ENCODE assay signal across 1 cellular context in the genomic region with DNA sequence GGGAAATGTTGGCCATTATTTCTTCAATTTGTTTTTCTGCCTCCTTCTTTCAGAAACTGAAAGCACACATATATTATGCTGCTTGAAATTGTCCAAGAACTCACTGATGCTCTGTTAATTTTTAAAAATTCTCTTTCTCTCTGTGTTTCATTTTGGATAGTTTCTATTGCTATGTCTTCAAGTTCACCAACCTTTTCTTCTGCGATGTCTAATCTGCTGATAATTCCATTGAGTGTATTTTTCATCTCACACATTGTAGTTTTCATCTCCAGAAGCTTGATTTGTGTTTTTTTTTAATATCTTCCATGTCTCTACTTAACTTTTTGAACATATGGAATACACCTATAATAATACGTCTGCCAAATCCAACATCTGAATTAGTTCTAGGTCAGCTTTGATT.
TF ChIP-seq lines count a peak whose summit lies in the region.

No MANE protein-coding gene starts in this region.

TF ChIP-seq in K562, 482 proteins besides CTCF, POLR2A, EP300 and RAD21 (continued from another document):
- TF ChIP-seq, protein P1, sequence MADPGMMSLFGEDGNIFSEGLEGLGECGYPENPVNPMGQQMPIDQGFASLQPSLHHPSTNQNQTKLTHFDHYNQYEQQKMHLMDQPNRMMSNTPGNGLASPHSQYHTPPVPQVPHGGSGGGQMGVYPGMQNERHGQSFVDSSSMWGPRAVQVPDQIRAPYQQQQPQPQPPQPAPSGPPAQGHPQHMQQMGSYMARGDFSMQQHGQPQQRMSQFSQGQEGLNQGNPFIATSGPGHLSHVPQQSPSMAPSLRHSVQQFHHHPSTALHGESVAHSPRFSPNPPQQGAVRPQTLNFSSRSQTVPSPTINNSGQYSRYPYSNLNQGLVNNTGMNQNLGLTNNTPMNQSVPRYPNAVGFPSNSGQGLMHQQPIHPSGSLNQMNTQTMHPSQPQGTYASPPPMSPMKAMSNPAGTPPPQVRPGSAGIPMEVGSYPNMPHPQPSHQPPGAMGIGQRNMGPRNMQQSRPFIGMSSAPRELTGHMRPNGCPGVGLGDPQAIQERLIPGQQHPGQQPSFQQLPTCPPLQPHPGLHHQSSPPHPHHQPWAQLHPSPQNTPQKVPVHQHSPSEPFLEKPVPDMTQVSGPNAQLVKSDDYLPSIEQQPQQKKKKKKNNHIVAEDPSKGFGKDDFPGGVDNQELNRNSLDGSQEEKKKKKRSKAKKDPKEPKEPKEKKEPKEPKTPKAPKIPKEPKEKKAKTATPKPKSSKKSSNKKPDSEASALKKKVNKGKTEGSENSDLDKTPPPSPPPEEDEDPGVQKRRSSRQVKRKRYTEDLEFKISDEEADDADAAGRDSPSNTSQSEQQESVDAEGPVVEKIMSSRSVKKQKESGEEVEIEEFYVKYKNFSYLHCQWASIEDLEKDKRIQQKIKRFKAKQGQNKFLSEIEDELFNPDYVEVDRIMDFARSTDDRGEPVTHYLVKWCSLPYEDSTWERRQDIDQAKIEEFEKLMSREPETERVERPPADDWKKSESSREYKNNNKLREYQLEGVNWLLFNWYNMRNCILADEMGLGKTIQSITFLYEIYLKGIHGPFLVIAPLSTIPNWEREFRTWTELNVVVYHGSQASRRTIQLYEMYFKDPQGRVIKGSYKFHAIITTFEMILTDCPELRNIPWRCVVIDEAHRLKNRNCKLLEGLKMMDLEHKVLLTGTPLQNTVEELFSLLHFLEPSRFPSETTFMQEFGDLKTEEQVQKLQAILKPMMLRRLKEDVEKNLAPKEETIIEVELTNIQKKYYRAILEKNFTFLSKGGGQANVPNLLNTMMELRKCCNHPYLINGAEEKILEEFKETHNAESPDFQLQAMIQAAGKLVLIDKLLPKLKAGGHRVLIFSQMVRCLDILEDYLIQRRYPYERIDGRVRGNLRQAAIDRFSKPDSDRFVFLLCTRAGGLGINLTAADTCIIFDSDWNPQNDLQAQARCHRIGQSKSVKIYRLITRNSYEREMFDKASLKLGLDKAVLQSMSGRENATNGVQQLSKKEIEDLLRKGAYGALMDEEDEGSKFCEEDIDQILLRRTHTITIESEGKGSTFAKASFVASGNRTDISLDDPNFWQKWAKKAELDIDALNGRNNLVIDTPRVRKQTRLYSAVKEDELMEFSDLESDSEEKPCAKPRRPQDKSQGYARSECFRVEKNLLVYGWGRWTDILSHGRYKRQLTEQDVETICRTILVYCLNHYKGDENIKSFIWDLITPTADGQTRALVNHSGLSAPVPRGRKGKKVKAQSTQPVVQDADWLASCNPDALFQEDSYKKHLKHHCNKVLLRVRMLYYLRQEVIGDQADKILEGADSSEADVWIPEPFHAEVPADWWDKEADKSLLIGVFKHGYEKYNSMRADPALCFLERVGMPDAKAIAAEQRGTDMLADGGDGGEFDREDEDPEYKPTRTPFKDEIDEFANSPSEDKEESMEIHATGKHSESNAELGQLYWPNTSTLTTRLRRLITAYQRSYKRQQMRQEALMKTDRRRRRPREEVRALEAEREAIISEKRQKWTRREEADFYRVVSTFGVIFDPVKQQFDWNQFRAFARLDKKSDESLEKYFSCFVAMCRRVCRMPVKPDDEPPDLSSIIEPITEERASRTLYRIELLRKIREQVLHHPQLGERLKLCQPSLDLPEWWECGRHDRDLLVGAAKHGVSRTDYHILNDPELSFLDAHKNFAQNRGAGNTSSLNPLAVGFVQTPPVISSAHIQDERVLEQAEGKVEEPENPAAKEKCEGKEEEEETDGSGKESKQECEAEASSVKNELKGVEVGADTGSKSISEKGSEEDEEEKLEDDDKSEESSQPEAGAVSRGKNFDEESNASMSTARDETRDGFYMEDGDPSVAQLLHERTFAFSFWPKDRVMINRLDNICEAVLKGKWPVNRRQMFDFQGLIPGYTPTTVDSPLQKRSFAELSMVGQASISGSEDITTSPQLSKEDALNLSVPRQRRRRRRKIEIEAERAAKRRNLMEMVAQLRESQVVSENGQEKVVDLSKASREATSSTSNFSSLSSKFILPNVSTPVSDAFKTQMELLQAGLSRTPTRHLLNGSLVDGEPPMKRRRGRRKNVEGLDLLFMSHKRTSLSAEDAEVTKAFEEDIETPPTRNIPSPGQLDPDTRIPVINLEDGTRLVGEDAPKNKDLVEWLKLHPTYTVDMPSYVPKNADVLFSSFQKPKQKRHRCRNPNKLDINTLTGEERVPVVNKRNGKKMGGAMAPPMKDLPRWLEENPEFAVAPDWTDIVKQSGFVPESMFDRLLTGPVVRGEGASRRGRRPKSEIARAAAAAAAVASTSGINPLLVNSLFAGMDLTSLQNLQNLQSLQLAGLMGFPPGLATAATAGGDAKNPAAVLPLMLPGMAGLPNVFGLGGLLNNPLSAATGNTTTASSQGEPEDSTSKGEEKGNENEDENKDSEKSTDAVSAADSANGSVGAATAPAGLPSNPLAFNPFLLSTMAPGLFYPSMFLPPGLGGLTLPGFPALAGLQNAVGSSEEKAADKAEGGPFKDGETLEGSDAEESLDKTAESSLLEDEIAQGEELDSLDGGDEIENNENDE (IDR thresholded peaks at IDR 0.05; ENCODE audit: low read depth, low read length), result no peak
- no peak for TF ChIP-seq SIRT6 (IDR thresholded peaks at IDR 0.05; ENCODE audit: low read depth, low read length)
- TF ChIP-seq RBM14 (IDR thresholded peaks at IDR 0.05; ENCODE audit: borderline replicate concordance, insufficient read depth, low read depth, low read length), result no peak
- no peak for TF ChIP-seq ZNF551 (CRISPR knock-in tag; IDR thresholded peaks at IDR 0.05)
- no peak for TF ChIP-seq MAFG (tag; conservative IDR thresholded peaks at IDR 0.05)
- TF ChIP-seq TRIM28 (IDR thresholded peaks at IDR 0.05), result 0 out of 2 replicates have a peak, but pooled peaks have one; percentile 59
- TF ChIP-seq SLC30A9 (CRISPR knock-in tag; IDR thresholded peaks at IDR 0.05), result no peak
- TF ChIP-seq RBM25 (IDR thresholded peaks at IDR 0.05; ENCODE audit: low read depth, low read length, severe bottlenecking), result peak; percentile 57
- TF ChIP-seq HDAC3 (IDR thresholded peaks at IDR 0.05; ENCODE audit: borderline replicate concordance, partially characterized antibody), result no peak
- TF ChIP-seq PURB (CRISPR knock-in tag; IDR thresholded peaks at IDR 0.05; ENCODE audit: low read depth), result no peak
